ENCODE assay signal across 23 cellular contexts in genomic region chr5:88868453-88869068, GRCh38. TPM values are rescaled to one million over a fixed set of nuclear protein-coding genes. Genes with fewer than 3 reads are reported as not detected.
"Had no signal": no experiment of that assay in that cellular context is flagged by ENCODE, and none has a peak within 500 bp of the region (broad histone marks: within the 10 kb centered on the region; RNA-seq: fewer than 3 reads in every experiment).

No MANE protein-coding gene starts in this region.

- H3K27ac ChIP-seq: coronary artery, prostate gland, right atrium auricular region, thyroid gland, upper lobe of right lung had no signal

- H3K9me3 Mint-ChIP-seq: activated B cell treated with CpG ODN at 0.5 μM for 24 hours; activated CD4-positive, alpha-beta memory T cell treated with anti-CD3 and anti-CD28 coated beads for 36 hours; activated naive CD4-positive, alpha-beta T cell treated with anti-CD3 and anti-CD28 coated beads for 36 hours; activated naive CD8-positive, alpha-beta T cell treated with anti-CD3 and anti-CD28 coated beads, Interleukin-2, amount 10 ng/mL, durations not matched to agents 7 days and 5 days; activated T-cell treated with anti-CD3 and anti-CD28 coated beads, Interleukin-2, amount 50 U/mL, for 72 hours; naive B cell; T-helper 1 cell treated with Interleukin-12 subunit alpha and Interleukin-12 subunit beta and Interleukin-4 antibody, amounts not matched to agents 30 μg/mL and 1 μg/mL, for 36 hours had no signal

- H3K9me3 ChIP-seq: prostate gland, right atrium auricular region, thyroid gland, upper lobe of right lung had no signal

- H3K36me3 Mint-ChIP-seq: activated CD4-positive, alpha-beta memory T cell treated with anti-CD3 and anti-CD28 coated beads for 36 hours; activated naive CD8-positive, alpha-beta T cell treated with anti-CD3 and anti-CD28 coated beads, Interleukin-2, amount 10 ng/mL, durations not matched to agents 7 days and 5 days had no signal

- H3K27ac Mint-ChIP-seq: activated B cell treated with CpG ODN at 0.5 μM for 24 hours; activated CD4-positive, alpha-beta memory T cell treated with anti-CD3 and anti-CD28 coated beads for 36 hours; activated CD4-positive, alpha-beta T cell treated with anti-CD3 and anti-CD28 coated beads for 36 hours; activated naive CD4-positive, alpha-beta T cell treated with anti-CD3 and anti-CD28 coated beads for 36 hours; activated naive CD8-positive, alpha-beta T cell treated with anti-CD3 and anti-CD28 coated beads, Interleukin-2, amount 10 ng/mL, durations not matched to agents 7 days and 5 days; activated T-cell treated with anti-CD3 and anti-CD28 coated beads, Interleukin-2, amount 50 U/mL, for 72 hours; T-helper 1 cell treated with Interleukin-12 subunit alpha and Interleukin-12 subunit beta and Interleukin-4 antibody, amounts not matched to agents 30 μg/mL and 1 μg/mL, for 36 hours had no signal

- ATAC-seq: activated CD4-positive, alpha-beta T cell treated with anti-CD3 and anti-CD28 coated beads for 36 hours; activated T-cell treated with anti-CD3 and anti-CD28 coated beads, Interleukin-2, amount 50 U/mL, for 72 hours; left ventricle myocardium superior; stimulated activated naive CD8-positive, alpha-beta T cell treated with anti-CD3 and anti-CD28 coated beads, Interleukin-15, Interleukin-2, amounts not matched to agents 100 U/mL and 50 U/mL, for 24 hours; upper lobe of right lung had no signal

- DNase-seq: activated B cell treated with CpG ODN at 0.5 μM for 24 hours; activated CD4-positive, alpha-beta memory T cell treated with anti-CD3 and anti-CD28 coated beads for 36 hours; activated CD4-positive, alpha-beta T cell treated with anti-CD3 and anti-CD28 coated beads for 36 hours; activated effector memory CD4-positive, alpha-beta T cell treated with Interleukin-2 at 50 U/mL for 16 hours; activated naive CD4-positive, alpha-beta T cell treated with anti-CD3 and anti-CD28 coated beads for 36 hours; activated naive CD8-positive, alpha-beta T cell treated with anti-CD3 and anti-CD28 coated beads, Interleukin-2, amount 10 ng/mL, durations not matched to agents 7 days and 5 days; activated T-cell treated with anti-CD3 and anti-CD28 coated beads, Interleukin-2, amount 50 U/mL, for 72 hours; amygdala; hippocampal formation; left ventricle myocardium superior; mesenchymal stem cell; naive B cell; nucleus accumbens; stimulated activated CD4-positive, alpha-beta T cell treated with anti-CD3 and anti-CD28 coated beads, Interleukin-4, amount 100 ng/mL, for 24 hours; stimulated activated naive CD8-positive, alpha-beta T cell treated with anti-CD3 and anti-CD28 coated beads, Interleukin-15, Interleukin-2, amounts not matched to agents 100 U/mL and 50 U/mL, for 24 hours; T1000; thyroid gland; upper lobe of right lung had no signal

- H3K27me3 ChIP-seq: right atrium auricular region, thyroid gland, upper lobe of right lung had no signal

- H3K4me1 ChIP-seq: prostate gland, upper lobe of right lung had no signal

- H3K4me3 ChIP-seq: coronary artery, prostate gland, right atrium auricular region, thyroid gland, upper lobe of right lung had no signal

- H3K4me3 Mint-ChIP-seq: activated B cell treated with CpG ODN at 0.5 μM for 24 hours; activated CD4-positive, alpha-beta memory T cell treated with anti-CD3 and anti-CD28 coated beads for 36 hours; activated CD4-positive, alpha-beta T cell treated with anti-CD3 and anti-CD28 coated beads for 36 hours; activated naive CD4-positive, alpha-beta T cell treated with anti-CD3 and anti-CD28 coated beads for 36 hours; activated naive CD8-positive, alpha-beta T cell treated with anti-CD3 and anti-CD28 coated beads, Interleukin-2, amount 10 ng/mL, durations not matched to agents 7 days and 5 days; activated T-cell treated with anti-CD3 and anti-CD28 coated beads, Interleukin-2, amount 50 U/mL, for 72 hours; T-helper 1 cell treated with Interleukin-12 subunit alpha and Interleukin-12 subunit beta and Interleukin-4 antibody, amounts not matched to agents 30 μg/mL and 1 μg/mL, for 36 hours had no signal

- FAIRE-seq: bronchial epithelial cell had no signal

- H3K27me3 Mint-ChIP-seq: activated B cell treated with CpG ODN at 0.5 μM for 24 hours, naive B cell had no signal

- H3K36me3 ChIP-seq: prostate gland, right atrium auricular region, thyroid gland, upper lobe of right lung had no signal

- H3K4me1 Mint-ChIP-seq: activated CD4-positive, alpha-beta T cell treated with anti-CD3 and anti-CD28 coated beads for 36 hours; activated naive CD8-positive, alpha-beta T cell treated with anti-CD3 and anti-CD28 coated beads, Interleukin-2, amount 10 ng/mL, durations not matched to agents 7 days and 5 days had no signal

RNA-seq across cellular contexts. Expression of gene MEF2C, which starts 14.4 kb away (rescaled TPM):
- total RNA-seq: activated naive CD4-positive, alpha-beta T cell treated with anti-CD3 and anti-CD28 coated beads for 36 hours had no signal
